Comparison of ENCODE assay signal across 1 cellular context in the genomic region with DNA sequence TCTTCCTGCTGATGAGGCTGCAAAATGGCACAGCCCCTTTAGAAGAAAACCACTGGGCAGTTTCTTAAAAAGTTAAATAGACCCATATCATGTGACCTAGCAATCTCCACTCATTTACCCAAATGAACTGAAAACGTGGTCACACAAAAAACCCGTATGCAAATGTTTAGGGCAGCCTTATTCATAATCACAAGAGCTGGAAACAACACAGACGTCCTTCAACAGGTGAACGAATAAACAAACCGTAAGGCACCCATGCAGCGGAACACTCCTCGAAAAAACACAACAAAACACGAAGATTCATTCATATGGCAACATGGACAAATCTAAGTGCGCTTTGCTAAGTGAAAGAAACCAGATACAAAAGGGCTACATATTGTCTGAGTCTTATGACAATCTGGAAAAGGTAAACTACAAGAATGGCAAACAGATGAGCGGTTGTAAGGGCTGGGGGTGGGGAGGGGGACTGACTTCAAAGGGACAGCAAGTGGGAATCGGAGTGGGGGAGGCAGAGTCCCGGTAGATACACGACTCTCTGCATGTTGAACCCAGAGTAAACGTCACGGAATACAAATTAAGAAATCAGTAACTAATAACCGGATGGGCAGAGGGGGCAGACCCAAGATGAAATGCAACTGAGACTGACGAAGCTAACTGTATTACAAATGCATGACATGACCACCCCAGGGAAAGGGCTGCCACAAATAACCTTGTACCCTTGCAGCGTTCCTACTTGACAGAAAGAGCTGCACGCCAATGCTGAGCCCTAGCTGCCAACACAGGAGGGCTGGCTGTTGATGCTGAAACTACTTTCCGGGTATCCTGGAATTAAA.
TF ChIP-seq lines count a peak whose summit lies in the region.

No MANE protein-coding gene starts in this region.

TF ChIP-seq in GM12878, 131 proteins besides CTCF, POLR2A, EP300 and RAD21:
- TF ChIP-seq POU2F2 (IDR thresholded peaks at IDR 0.05; ENCODE audit: borderline replicate concordance, low read depth, low read length) (peak; percentile 56; the same call in 1 of the 3 replicates), SP1 (IDR thresholded peaks at IDR 0.05; ENCODE audit: low read depth, low read length) (no peak), RAD51 (IDR thresholded peaks at IDR 0.05) (peak; percentile 21; the same call in 1 of the 2 replicates), GATAD2B (conservative IDR thresholded peaks at IDR 0.05; ENCODE audit: low read depth) (no peak), SREBF2 (IDR thresholded peaks at IDR 0.05; ENCODE audit: low read length) (no peak), ETV6 (conservative IDR thresholded peaks at IDR 0.05 in 1 of 2, IDR thresholded peaks at IDR 0.05 in 1 of 2; ENCODE audit: borderline replicate concordance in 1 of 2, low read depth in 1 of 2) (no peak), MEF2A (IDR thresholded peaks at IDR 0.05; ENCODE audit: insufficient read depth, low read depth, low read length) (no peak)
- TF ChIP-seq, protein P1, sequence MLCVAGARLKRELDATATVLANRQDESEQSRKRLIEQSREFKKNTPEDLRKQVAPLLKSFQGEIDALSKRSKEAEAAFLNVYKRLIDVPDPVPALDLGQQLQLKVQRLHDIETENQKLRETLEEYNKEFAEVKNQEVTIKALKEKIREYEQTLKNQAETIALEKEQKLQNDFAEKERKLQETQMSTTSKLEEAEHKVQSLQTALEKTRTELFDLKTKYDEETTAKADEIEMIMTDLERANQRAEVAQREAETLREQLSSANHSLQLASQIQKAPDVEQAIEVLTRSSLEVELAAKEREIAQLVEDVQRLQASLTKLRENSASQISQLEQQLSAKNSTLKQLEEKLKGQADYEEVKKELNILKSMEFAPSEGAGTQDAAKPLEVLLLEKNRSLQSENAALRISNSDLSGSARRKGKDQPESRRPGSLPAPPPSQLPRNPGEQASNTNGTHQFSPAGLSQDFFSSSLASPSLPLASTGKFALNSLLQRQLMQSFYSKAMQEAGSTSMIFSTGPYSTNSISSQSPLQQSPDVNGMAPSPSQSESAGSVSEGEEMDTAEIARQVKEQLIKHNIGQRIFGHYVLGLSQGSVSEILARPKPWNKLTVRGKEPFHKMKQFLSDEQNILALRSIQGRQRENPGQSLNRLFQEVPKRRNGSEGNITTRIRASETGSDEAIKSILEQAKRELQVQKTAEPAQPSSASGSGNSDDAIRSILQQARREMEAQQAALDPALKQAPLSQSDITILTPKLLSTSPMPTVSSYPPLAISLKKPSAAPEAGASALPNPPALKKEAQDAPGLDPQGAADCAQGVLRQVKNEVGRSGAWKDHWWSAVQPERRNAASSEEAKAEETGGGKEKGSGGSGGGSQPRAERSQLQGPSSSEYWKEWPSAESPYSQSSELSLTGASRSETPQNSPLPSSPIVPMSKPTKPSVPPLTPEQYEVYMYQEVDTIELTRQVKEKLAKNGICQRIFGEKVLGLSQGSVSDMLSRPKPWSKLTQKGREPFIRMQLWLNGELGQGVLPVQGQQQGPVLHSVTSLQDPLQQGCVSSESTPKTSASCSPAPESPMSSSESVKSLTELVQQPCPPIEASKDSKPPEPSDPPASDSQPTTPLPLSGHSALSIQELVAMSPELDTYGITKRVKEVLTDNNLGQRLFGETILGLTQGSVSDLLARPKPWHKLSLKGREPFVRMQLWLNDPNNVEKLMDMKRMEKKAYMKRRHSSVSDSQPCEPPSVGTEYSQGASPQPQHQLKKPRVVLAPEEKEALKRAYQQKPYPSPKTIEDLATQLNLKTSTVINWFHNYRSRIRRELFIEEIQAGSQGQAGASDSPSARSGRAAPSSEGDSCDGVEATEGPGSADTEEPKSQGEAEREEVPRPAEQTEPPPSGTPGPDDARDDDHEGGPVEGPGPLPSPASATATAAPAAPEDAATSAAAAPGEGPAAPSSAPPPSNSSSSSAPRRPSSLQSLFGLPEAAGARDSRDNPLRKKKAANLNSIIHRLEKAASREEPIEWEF (IDR thresholded peaks at IDR 0.05; ENCODE audit: insufficient replicate concordance, low read depth, low read length), result no peak
- TF ChIP-seq, protein P2, sequence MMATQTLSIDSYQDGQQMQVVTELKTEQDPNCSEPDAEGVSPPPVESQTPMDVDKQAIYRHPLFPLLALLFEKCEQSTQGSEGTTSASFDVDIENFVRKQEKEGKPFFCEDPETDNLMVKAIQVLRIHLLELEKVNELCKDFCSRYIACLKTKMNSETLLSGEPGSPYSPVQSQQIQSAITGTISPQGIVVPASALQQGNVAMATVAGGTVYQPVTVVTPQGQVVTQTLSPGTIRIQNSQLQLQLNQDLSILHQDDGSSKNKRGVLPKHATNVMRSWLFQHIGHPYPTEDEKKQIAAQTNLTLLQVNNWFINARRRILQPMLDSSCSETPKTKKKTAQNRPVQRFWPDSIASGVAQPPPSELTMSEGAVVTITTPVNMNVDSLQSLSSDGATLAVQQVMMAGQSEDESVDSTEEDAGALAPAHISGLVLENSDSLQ (IDR thresholded peaks at IDR 0.05), result no peak
- TF ChIP-seq, protein P3, sequence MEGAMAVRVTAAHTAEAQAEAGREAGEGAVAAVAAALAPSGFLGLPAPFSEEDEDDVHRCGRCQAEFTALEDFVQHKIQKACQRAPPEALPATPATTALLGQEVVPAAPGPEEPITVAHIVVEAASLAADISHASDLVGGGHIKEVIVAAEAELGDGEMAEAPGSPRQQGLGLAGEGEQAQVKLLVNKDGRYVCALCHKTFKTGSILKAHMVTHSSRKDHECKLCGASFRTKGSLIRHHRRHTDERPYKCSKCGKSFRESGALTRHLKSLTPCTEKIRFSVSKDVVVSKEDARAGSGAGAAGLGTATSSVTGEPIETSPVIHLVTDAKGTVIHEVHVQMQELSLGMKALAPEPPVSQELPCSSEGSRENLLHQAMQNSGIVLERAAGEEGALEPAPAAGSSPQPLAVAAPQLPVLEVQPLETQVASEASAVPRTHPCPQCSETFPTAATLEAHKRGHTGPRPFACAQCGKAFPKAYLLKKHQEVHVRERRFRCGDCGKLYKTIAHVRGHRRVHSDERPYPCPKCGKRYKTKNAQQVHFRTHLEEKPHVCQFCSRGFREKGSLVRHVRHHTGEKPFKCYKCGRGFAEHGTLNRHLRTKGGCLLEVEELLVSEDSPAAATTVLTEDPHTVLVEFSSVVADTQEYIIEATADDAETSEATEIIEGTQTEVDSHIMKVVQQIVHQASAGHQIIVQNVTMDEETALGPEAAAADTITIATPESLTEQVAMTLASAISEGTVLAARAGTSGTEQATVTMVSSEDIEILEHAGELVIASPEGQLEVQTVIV (IDR thresholded peaks at IDR 0.05; ENCODE audit: borderline replicate concordance, partially characterized antibody), result no peak
TF ChIP-seq in GM12878: peak in this region for 2.
